Comparison of ENCODE assay signal across 8 cellular contexts in genomic region chr18:11909597-11910026, GRCh38. TPM values are rescaled to one million over a fixed set of nuclear protein-coding genes. Genes with fewer than 3 reads are reported as not detected.
DNase-seq lines count a peak whose midpoint lies in the region; ATAC-seq and TF ChIP-seq lines count a peak whose summit lies in the region.

No MANE protein-coding gene starts in this region.

- BruUV-seq in PC-3 (replicated peaks; lab: Mats Ljungman, UMichigan) = no TSS peak

- no peak overlapping the region for H3K4ac ChIP-seq in mesendoderm (ENCODE audit: low read depth, low read length)

- WGBS in mesendoderm (ENCODE audit: extremely low coverage, insufficient coverage, low lambda C conversion rate) = no CpG with 5 or more reads among the region's 1 CpG

- peak overlapping the region; percentile 81; the same call in 1 of the 2 replicates for H3K27ac ChIP-seq in PC-3 (ENCODE audit: low read length)
- peak overlapping the region; percentile 100 for H3K27ac ChIP-seq in parathyroid adenoma
- no peak overlapping the region for H3K27ac ChIP-seq in mesendoderm (ENCODE audit: low read depth, low read length)

- ATAC-seq in PC-3 (no peak), esophagus mucosa (peak; percentile 78), HG02970 (IDR thresholded peaks at IDR 0.05; ENCODE audit: low FRiP score, unreplicated experiment) (no peak)

- no peaks in the 10 kb centered on the region for H3K79me1 ChIP-seq in mesendoderm (ENCODE audit: low read length)

- H3K36me3 ChIP-seq in PC-3 (ENCODE audit: low read depth, low read length) (no peaks in the 10 kb centered on the region), parathyroid adenoma (ENCODE audit: control insufficient read depth, insufficient read depth, low read length) (no peaks in the 10 kb centered on the region), mesendoderm (ENCODE audit: control insufficient read depth, insufficient read depth, low read length) (no peaks in the 10 kb centered on the region)

- H3K23ac ChIP-seq in mesendoderm (ENCODE audit: low read length) = no peak overlapping the region

- H3K79me2 ChIP-seq in PC-3 (ENCODE audit: low read length) (peaks cover 13% of the 10 kb centered on the region), parathyroid adenoma (no peaks in the 10 kb centered on the region), mesendoderm (ENCODE audit: control insufficient read depth, insufficient read depth, low read length) (no peaks in the 10 kb centered on the region)

- H2BK15ac ChIP-seq in mesendoderm (replicated peaks; ENCODE audit: low read depth) = no peak overlapping the region

- no peaks in the 10 kb centered on the region for H3K9me2 ChIP-seq in PC-3 (replicated peaks; ENCODE audit: low read length)

- H3F3A ChIP-seq in PC-3 (ENCODE audit: low read length, unreplicated experiment) = no peaks in the 10 kb centered on the region

- no peak overlapping the region for H3K18ac ChIP-seq in mesendoderm (ENCODE audit: low read length)

- H3K27me3 Mint-ChIP-seq in T-helper 2 cell treated with Interferon-gamma antibody and Interleukin-4, amounts not matched to agents 5 μg/mL and 100 μg/mL, for 36 hours (ENCODE audit: low read depth) = no peaks in the 10 kb centered on the region

- H3K4me3 ChIP-seq in PC-3 (ENCODE audit: low read length) = peak overlapping the region; percentile 91
- peak overlapping the region; percentile 76 for H3K4me3 ChIP-seq in parathyroid adenoma (ENCODE audit: low read depth, low read length)
- H3K4me3 ChIP-seq in mesendoderm (ENCODE audit: low read length) = no peak overlapping the region

- CTCF ChIA-PET in PC-3 (lab: Charles Lee) = interaction anchor here (0.6 kb wide), 1 partner anchor 132 kb away, joined by 3 read pairs; no protein-coding TSS in a partner anchor

- H2AFZ ChIP-seq in PC-3 (ENCODE audit: low read length) = peak overlapping the region; percentile 95
- H2AFZ ChIP-seq in parathyroid adenoma = peak overlapping the region; percentile 99

- no peaks in the 10 kb centered on the region for H3K9me3 Mint-ChIP-seq in T-helper 2 cell treated with Interferon-gamma antibody and Interleukin-4, amounts not matched to agents 5 μg/mL and 100 μg/mL, for 36 hours

- H4K8ac ChIP-seq in mesendoderm (ENCODE audit: low read depth, low read length) = no peak overlapping the region

- H3K4me1 ChIP-seq in PC-3 (ENCODE audit: insufficient read depth, low read length) (peaks cover 31% of the 10 kb centered on the region), parathyroid adenoma (peaks cover 7% of the 10 kb centered on the region), mesendoderm (ENCODE audit: control insufficient read depth, low read depth, low read length) (peaks cover 4% of the 10 kb centered on the region)

- H3K27me3 ChIP-seq in PC-3 (ENCODE audit: low read length) = no peaks in the 10 kb centered on the region
- H3K27me3 ChIP-seq in parathyroid adenoma (ENCODE audit: control insufficient read depth, insufficient read depth, low read length) = no peaks in the 10 kb centered on the region
- no peaks in the 10 kb centered on the region for H3K27me3 ChIP-seq in mesendoderm (ENCODE audit: insufficient read depth, low read length, poor library complexity)

- peak overlapping the region; percentile 84 for H3K4me3 Mint-ChIP-seq in T-helper 2 cell treated with Interferon-gamma antibody and Interleukin-4, amounts not matched to agents 5 μg/mL and 100 μg/mL, for 36 hours

- peak overlapping the region; percentile 89 for H3K27ac Mint-ChIP-seq in T-helper 2 cell treated with Interferon-gamma antibody and Interleukin-4, amounts not matched to agents 5 μg/mL and 100 μg/mL, for 36 hours

- H2AK5ac ChIP-seq in mesendoderm (ENCODE audit: low read length) = no peak overlapping the region

- POLR2A ChIA-PET in PC-3 (lab: Charles Lee; ENCODE audit: unreplicated experiment) = interaction anchor here (0.6 kb wide), 1 partner anchor 71 kb away, joined by 3 read pairs; no protein-coding TSS in a partner anchor

- TF ChIP-seq CTCF in PC-3 (conservative IDR thresholded peaks at IDR 0.05; ENCODE audit: low read depth, low read length) = no peak
- TF ChIP-seq CTCF in parathyroid adenoma (IDR thresholded peaks at IDR 0.05) = no peak

- H3K9ac ChIP-seq in PC-3 (ENCODE audit: low read length) (peak overlapping the region; percentile 96), parathyroid adenoma (no peak overlapping the region), mesendoderm (ENCODE audit: low read length) (no peak overlapping the region)

- H4K5ac ChIP-seq in mesendoderm (ENCODE audit: low read length) = no peak overlapping the region

- H3K4me2 ChIP-seq in PC-3 (ENCODE audit: low read length) = peak overlapping the region; percentile 98
- H3K4me2 ChIP-seq in parathyroid adenoma (ENCODE audit: low read length) = peak overlapping the region; percentile 82
- H3K4me2 ChIP-seq in mesendoderm (ENCODE audit: low read length) = no peak overlapping the region

- no peak overlapping the region for H3K56ac ChIP-seq in mesendoderm (ENCODE audit: low read length)

- peaks cover 18% of the 10 kb centered on the region for H3K4me1 Mint-ChIP-seq in T-helper 2 cell treated with Interferon-gamma antibody and Interleukin-4, amounts not matched to agents 5 μg/mL and 100 μg/mL, for 36 hours (ENCODE audit: low read depth)

- H2BK120ac ChIP-seq in mesendoderm (ENCODE audit: low read depth, low read length) = no peak overlapping the region

- no peak for DNase-seq in T-helper 2 cell treated with Interferon-gamma antibody and Interleukin-4, amounts not matched to agents 5 μg/mL and 100 μg/mL, for 36 hours (ENCODE audit: low spot score)
- no peak for DNase-seq in T-helper 2 cell
- peak; percentile 49 for DNase-seq in PC-3
- DNase-seq in COR-L47 (lab: John Stamatoyannopoulos, UW) = no peak
- no peak for DNase-seq in mesendoderm

- no peaks in the 10 kb centered on the region for H4K20me1 ChIP-seq in PC-3 (ENCODE audit: low read length)

- H3K9me3 ChIP-seq in PC-3 (ENCODE audit: low read length) (no peaks in the 10 kb centered on the region), parathyroid adenoma (ENCODE audit: control insufficient read depth, low read length) (no peaks in the 10 kb centered on the region)

- no peak overlapping the region for H2BK5ac ChIP-seq in mesendoderm (ENCODE audit: low read length)

- intact Hi-C loops in PC-3 (cut with micrococcal nuclease) = loop anchor here (2.0 kb wide), 1 partner anchor 59 kb away; the partner anchor contains the start of gene CHMP1B

- H3K36me3 Mint-ChIP-seq in T-helper 2 cell treated with Interferon-gamma antibody and Interleukin-4, amounts not matched to agents 5 μg/mL and 100 μg/mL, for 36 hours (ENCODE audit: low read depth) = peaks cover 14% of the 10 kb centered on the region

RNA-seq across cellular contexts. Expression of gene MPPE1, which starts 1.5 kb away (rescaled TPM):
- total RNA-seq in PC-3 (2014; rRNA removed) = 15.8 and 17.9 TPM in 2 replicates
- total RNA-seq in esophagus mucosa = 25.7 TPM
- 6.4 TPM for polyA plus RNA-seq in mesendoderm (2013, experiment 1 of 2)
- 5.0 TPM for polyA plus RNA-seq in mesendoderm (2013, experiment 2 of 2)

RNA-seq across cellular contexts. Expression of gene CHMP1B, which starts 58.4 kb away (rescaled TPM):
- total RNA-seq in PC-3 (2014; rRNA removed) (81.9 and 89.5 TPM in 2 replicates), esophagus mucosa (28.7 TPM)
- polyA plus RNA-seq in mesendoderm (2013, experiment 1 of 2) = 35.3 TPM
- 36.3 TPM for polyA plus RNA-seq in mesendoderm (2013, experiment 2 of 2)
